21 cellular contexts compared by ENCODE assay signal in genomic region chr16:3589991-3590701, GRCh38.
"Had no signal": no experiment of that assay in that cellular context is flagged by ENCODE, and none has a peak within 500 bp of the region (broad histone marks: within the 10 kb centered on the region; RNA-seq: fewer than 3 reads in every experiment).

No MANE protein-coding gene starts in this region.

- H3K4me3 ChIP-seq: left ventricle myocardium inferior, skin epidermis, stomach, suprapubic skin, tibial nerve had no signal

- H3K9me3 ChIP-seq: left ventricle myocardium inferior, stomach, suprapubic skin, tibial nerve had no signal

- H3K9ac ChIP-seq: parathyroid adenoma had no signal

- H3K79me2 ChIP-seq: parathyroid adenoma had no signal

- ATAC-seq: activated CD8-positive, alpha-beta T cell treated with anti-CD3 and anti-CD28 coated beads, Interleukin-2, amount 10 ng/mL, durations not matched to agents 7 days and 5 days; activated naive CD8-positive, alpha-beta T cell treated with anti-CD3 and anti-CD28 coated beads, Interleukin-2, amount 50 U/mL, for 24 hours; natural killer cell; stimulated activated effector memory CD8-positive, alpha-beta T cell treated with anti-CD3 and anti-CD28 coated beads, Interleukin-12 subunit alpha, Interleukin-12 subunit beta, amount 100 ng/mL, for 72 hours had no signal

- FAIRE-seq: urothelium cell line had no signal

- H3K27ac ChIP-seq: parathyroid adenoma, skin epidermis, stomach, suprapubic skin, tibial nerve, VCaP had no signal

- DNase-seq: activated CD4-positive, alpha-beta T cell treated with anti-CD3 and anti-CD28 coated beads, Interleukin-2, amount 50 U/mL, for 1 hour; activated CD4-positive, CD25-positive, alpha-beta regulatory T cell treated with anti-CD3 and anti-CD28 coated beads, Interleukin-2, amount 50 U/mL, for 72 hours; activated CD8-positive, alpha-beta T cell treated with anti-CD3 and anti-CD28 coated beads, Interleukin-2, amount 10 ng/mL, durations not matched to agents 7 days and 5 days; activated gamma-delta T cell; activated naive CD4-positive, alpha-beta T cell treated with anti-CD3 and anti-CD28 coated beads, Interleukin-2, amount 50 U/mL, for 16 hours; activated naive CD8-positive, alpha-beta T cell treated with anti-CD3 and anti-CD28 coated beads, Interleukin-2, amount 50 U/mL, for 24 hours; effector memory CD4-positive, alpha-beta T cell; foreskin melanocyte; glutamatergic neuron; hippocampal formation; left ventricle myocardium inferior; natural killer cell; stimulated activated CD4-positive, alpha-beta T cell treated with anti-CD3 and anti-CD28 coated beads, Interleukin-2, amount 100 ng/mL, for 24 hours; stomach had no signal

- H2AFZ ChIP-seq: parathyroid adenoma had no signal

- H3K27me3 ChIP-seq: stomach, suprapubic skin, tibial nerve had no signal

- H3K4me1 ChIP-seq: parathyroid adenoma, suprapubic skin, tibial nerve had no signal
